ENCODE assay signal across 26 cellular contexts in genomic region chr15:78630886-78631633, GRCh38. TPM values are rescaled to one million over a fixed set of nuclear protein-coding genes. Genes with fewer than 3 reads are reported as not detected.
"Had no signal": no experiment of that assay in that cellular context is flagged by ENCODE, and none has a peak within 500 bp of the region (broad histone marks: within the 10 kb centered on the region; RNA-seq: fewer than 3 reads in every experiment).

No MANE protein-coding gene starts in this region.

- H3K4me1 ChIP-seq: gastrocnemius medialis, pancreas, right atrium auricular region, sigmoid colon had no signal

- H3K36me3 ChIP-seq: gastrocnemius medialis, pancreas, right atrium auricular region, sigmoid colon, suprapubic skin, thyroid gland had no signal

- H3K27me3 ChIP-seq: pancreas, right atrium auricular region, sigmoid colon, thyroid gland had no signal

- H3K9me3 Mint-ChIP-seq: stimulated activated naive CD8-positive, alpha-beta T cell treated with anti-CD3 and anti-CD28 coated beads, Interleukin-15, Interleukin-2, amounts not matched to agents 100 ng/mL and 50 ng/mL, for 24 hours had no signal

- H3K27ac ChIP-seq: coronary artery, gastrocnemius medialis, pancreas, right atrium auricular region, sigmoid colon, suprapubic skin, thyroid gland had no signal

- H3K4me3 Mint-ChIP-seq: naive thymus-derived CD8-positive, alpha-beta T cell; nephron progenitor cell; stimulated activated memory B cell treated with anti-CD40 and anti-IgM and Interleukin-4, amounts not matched to agents 10 μg/mL and 1 μg/mL and 100 μg/mL, for 72 hours; stimulated activated naive CD8-positive, alpha-beta T cell treated with anti-CD3 and anti-CD28 coated beads, Interleukin-15, Interleukin-2, amounts not matched to agents 100 ng/mL and 50 ng/mL, for 24 hours had no signal

- H3K9me3 ChIP-seq: pancreas, sigmoid colon, thyroid gland had no signal

- ATAC-seq: gastrocnemius medialis; left lobe of liver; naive thymus-derived CD8-positive, alpha-beta T cell; pancreas; stimulated activated memory B cell treated with anti-CD40 and anti-IgM and Interleukin-4, amounts not matched to agents 10 μg/mL and 1 μg/mL and 100 μg/mL, for 72 hours had no signal

- DNase-seq: dermis blood vessel endothelial cell; effector memory CD4-positive, alpha-beta T cell; foreskin fibroblast; gastrocnemius medialis; kidney; mesenchymal stem cell; naive thymus-derived CD8-positive, alpha-beta T cell; nephron progenitor cell; occipital lobe; pancreas; sigmoid colon; stimulated activated CD4-positive, alpha-beta T cell treated with anti-CD3 and anti-CD28 coated beads, Interleukin-4, amount 100 ng/mL, for 4 hours; thyroid gland; trophoblast cell had no signal

- H3K4me1 Mint-ChIP-seq: naive thymus-derived CD8-positive, alpha-beta T cell; stimulated activated memory B cell treated with anti-CD40 and anti-IgM and Interleukin-4, amounts not matched to agents 10 μg/mL and 1 μg/mL and 100 μg/mL, for 72 hours had no signal

- H3K36me3 Mint-ChIP-seq: stimulated activated memory B cell treated with anti-CD40 and anti-IgM and Interleukin-4, amounts not matched to agents 10 μg/mL and 1 μg/mL and 100 μg/mL, for 72 hours had no signal

- H3K4me3 ChIP-seq: coronary artery, gastrocnemius medialis, pancreas, right atrium auricular region, sigmoid colon, suprapubic skin, thyroid gland had no signal

RNA-seq across cellular contexts. Expression of gene CHRNB4, which starts 9.9 kb away (rescaled TPM):
- total RNA-seq: cardiac septum; dermis blood vessel endothelial cell; gastrocnemius medialis; glomerular endothelial cell; left lobe of liver; liver; lung microvascular endothelial cell; myocyte; naive thymus-derived CD8-positive, alpha-beta T cell; right atrium auricular region; thyroid gland had no signal
- polyA plus RNA-seq: liver; naive thymus-derived CD8-positive, alpha-beta T cell had no signal

RNA-seq across cellular contexts. Expression of gene CHRNA3, which starts 10.3 kb away (rescaled TPM):
- total RNA-seq: dermis blood vessel endothelial cell; glomerular endothelial cell; kidney; left lobe of liver; liver; lung microvascular endothelial cell; naive thymus-derived CD8-positive, alpha-beta T cell; skeletal muscle tissue had no signal
- polyA plus RNA-seq: liver; naive thymus-derived CD8-positive, alpha-beta T cell had no signal
